In genomic region chr18:36315736-36316135, GRCh38 we compare ENCODE assay signal across 1 cellular context.
A peak's percentile ranks its signal among the peaks of the same experiment; 100 is the strongest.
TF ChIP-seq lines count a peak whose summit lies in the region.

No MANE protein-coding gene starts in this region.

TF ChIP-seq in GM12878, 131 proteins besides CTCF, POLR2A, EP300 and RAD21:
- TF ChIP-seq, protein P1, sequence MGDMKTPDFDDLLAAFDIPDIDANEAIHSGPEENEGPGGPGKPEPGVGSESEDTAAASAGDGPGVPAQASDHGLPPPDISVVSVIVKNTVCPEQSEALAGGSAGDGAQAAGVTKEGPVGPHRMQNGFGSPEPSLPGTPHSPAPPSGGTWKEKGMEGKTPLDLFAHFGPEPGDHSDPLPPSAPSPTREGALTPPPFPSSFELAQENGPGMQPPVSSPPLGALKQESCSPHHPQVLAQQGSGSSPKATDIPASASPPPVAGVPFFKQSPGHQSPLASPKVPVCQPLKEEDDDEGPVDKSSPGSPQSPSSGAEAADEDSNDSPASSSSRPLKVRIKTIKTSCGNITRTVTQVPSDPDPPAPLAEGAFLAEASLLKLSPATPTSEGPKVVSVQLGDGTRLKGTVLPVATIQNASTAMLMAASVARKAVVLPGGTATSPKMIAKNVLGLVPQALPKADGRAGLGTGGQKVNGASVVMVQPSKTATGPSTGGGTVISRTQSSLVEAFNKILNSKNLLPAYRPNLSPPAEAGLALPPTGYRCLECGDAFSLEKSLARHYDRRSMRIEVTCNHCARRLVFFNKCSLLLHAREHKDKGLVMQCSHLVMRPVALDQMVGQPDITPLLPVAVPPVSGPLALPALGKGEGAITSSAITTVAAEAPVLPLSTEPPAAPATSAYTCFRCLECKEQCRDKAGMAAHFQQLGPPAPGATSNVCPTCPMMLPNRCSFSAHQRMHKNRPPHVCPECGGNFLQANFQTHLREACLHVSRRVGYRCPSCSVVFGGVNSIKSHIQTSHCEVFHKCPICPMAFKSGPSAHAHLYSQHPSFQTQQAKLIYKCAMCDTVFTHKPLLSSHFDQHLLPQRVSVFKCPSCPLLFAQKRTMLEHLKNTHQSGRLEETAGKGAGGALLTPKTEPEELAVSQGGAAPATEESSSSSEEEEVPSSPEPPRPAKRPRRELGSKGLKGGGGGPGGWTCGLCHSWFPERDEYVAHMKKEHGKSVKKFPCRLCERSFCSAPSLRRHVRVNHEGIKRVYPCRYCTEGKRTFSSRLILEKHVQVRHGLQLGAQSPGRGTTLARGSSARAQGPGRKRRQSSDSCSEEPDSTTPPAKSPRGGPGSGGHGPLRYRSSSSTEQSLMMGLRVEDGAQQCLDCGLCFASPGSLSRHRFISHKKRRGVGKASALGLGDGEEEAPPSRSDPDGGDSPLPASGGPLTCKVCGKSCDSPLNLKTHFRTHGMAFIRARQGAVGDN (IDR thresholded peaks at IDR 0.05), result no peak
- peak; percentile 30 for TF ChIP-seq MEF2B (IDR thresholded peaks at IDR 0.05; ENCODE audit: partially characterized antibody, poor library complexity, severe bottlenecking)
